In the genomic region with DNA sequence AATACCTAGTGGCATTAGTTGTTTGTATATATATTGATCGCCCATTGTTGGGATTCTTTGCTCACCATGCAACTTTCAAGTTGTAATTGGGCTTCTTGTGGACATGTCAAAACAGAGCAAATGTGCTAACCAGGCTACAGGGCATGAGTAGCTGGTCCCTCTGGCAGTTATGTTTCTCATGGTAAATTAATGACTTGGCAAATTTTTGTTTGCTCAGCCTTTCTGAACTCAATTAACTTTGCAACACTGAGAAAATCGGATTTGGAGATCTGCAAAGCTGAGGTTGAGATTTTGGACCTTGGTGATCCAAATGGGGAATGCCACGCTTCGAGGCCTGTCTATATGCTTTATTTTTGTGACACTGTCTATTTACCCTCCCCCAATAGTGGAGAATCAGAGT, we compare ENCODE assay signal across 8 cellular contexts.
"Had no signal": no experiment of that assay in that cellular context is flagged by ENCODE, and none has a peak within 500 bp of the region (broad histone marks: within the 10 kb centered on the region; RNA-seq: fewer than 3 reads in every experiment).

No MANE protein-coding gene starts in this region.

- ATAC-seq: GM12878 had no signal

- FAIRE-seq: G401.6, GM12878, GM12891, GM12892, GM18507, GM19239 had no signal

- DNase-seq: GDM1, GF-D8 had no signal

- H3K4me3 ChIP-seq: GM12878 had no signal
